In genomic region chr5:124162782-124163532, GRCh38 we compare ENCODE assay signal across 8 cellular contexts.
DNase-seq lines count a peak whose midpoint lies in the region; ATAC-seq and TF ChIP-seq lines count a peak whose summit lies in the region.

No MANE protein-coding gene starts in this region.

- peak overlapping the region; percentile 13 for H3K27ac Mint-ChIP-seq in dendritic cell treated with granulocyte-macrophage colony-stimulating factor and Interleukin-4, amounts not matched to agents 40 ng/mL and 50 ng/mL, for 4 days
- H3K27ac Mint-ChIP-seq in activated CD4-positive, alpha-beta T cell treated with anti-CD3 and anti-CD28 coated beads, Interleukin-2, amount 10 ng/mL, durations not matched to agents 24 days and 14 days: no peak overlapping the region

- TF ChIP-seq CTCF in GM12865 (IDR thresholded peaks at IDR 0.05; ENCODE audit: insufficient read depth, low read depth, low read length, missing control alignments): no peak

- peak overlapping the region; percentile 62 for H3K4me3 Mint-ChIP-seq in dendritic cell treated with granulocyte-macrophage colony-stimulating factor and Interleukin-4, amounts not matched to agents 40 ng/mL and 50 ng/mL, for 4 days
- H3K4me3 Mint-ChIP-seq in activated CD4-positive, alpha-beta T cell treated with anti-CD3 and anti-CD28 coated beads, Interleukin-2, amount 10 ng/mL, durations not matched to agents 24 days and 14 days: no peak overlapping the region

- H3K27me3 Mint-ChIP-seq in dendritic cell treated with granulocyte-macrophage colony-stimulating factor and Interleukin-4, amounts not matched to agents 40 ng/mL and 50 ng/mL, for 4 days: no peaks in the 10 kb centered on the region
- H3K27me3 Mint-ChIP-seq in activated CD4-positive, alpha-beta T cell treated with anti-CD3 and anti-CD28 coated beads, Interleukin-2, amount 10 ng/mL, durations not matched to agents 24 days and 14 days: no peaks in the 10 kb centered on the region

- no peaks in the 10 kb centered on the region for H3K9me3 Mint-ChIP-seq in dendritic cell treated with granulocyte-macrophage colony-stimulating factor and Interleukin-4, amounts not matched to agents 40 ng/mL and 50 ng/mL, for 4 days
- no peaks in the 10 kb centered on the region for H3K9me3 Mint-ChIP-seq in activated CD4-positive, alpha-beta T cell treated with anti-CD3 and anti-CD28 coated beads, Interleukin-2, amount 10 ng/mL, durations not matched to agents 24 days and 14 days

- H3K4me3 ChIP-seq in GM12865 (ENCODE audit: low read depth, low read length): no peak overlapping the region

- ATAC-seq in HG02840 (IDR thresholded peaks at IDR 0.05; ENCODE audit: low FRiP score, unreplicated experiment) (no peak), GM21423 (IDR thresholded peaks at IDR 0.05; ENCODE audit: unreplicated experiment) (no peak)

- peaks cover 8% of the 10 kb centered on the region for H3K4me1 Mint-ChIP-seq in dendritic cell treated with granulocyte-macrophage colony-stimulating factor and Interleukin-4, amounts not matched to agents 40 ng/mL and 50 ng/mL, for 4 days (ENCODE audit: low read depth)
- H3K4me1 Mint-ChIP-seq in activated CD4-positive, alpha-beta T cell treated with anti-CD3 and anti-CD28 coated beads, Interleukin-2, amount 10 ng/mL, durations not matched to agents 24 days and 14 days: no peaks in the 10 kb centered on the region

- intact Hi-C loops in dendritic cell treated with granulocyte-macrophage colony-stimulating factor and Interleukin-4, amounts not matched to agents 40 ng/mL and 50 ng/mL, for 4 days (cut with micrococcal nuclease): no loop called here
- intact Hi-C loops in activated CD4-positive, alpha-beta T cell treated with anti-CD3 and anti-CD28 coated beads, Interleukin-2, amount 10 ng/mL, durations not matched to agents 24 days and 14 days (cut with micrococcal nuclease): no loop called here

- DNase-seq in GM12865 (ENCODE audit: low read depth) (peak; percentile 9), NCI-H2227 treated with DMSO at 0.1 percent for 48 hours (lab: John Stamatoyannopoulos, UW) (peak; percentile 21), occipital lobe (lab: John Stamatoyannopoulos, UW) (peak; percentile 83), SIG-M5 treated with dmso at 0.1 percent for 504 hours (lab: John Stamatoyannopoulos, UW; ENCODE audit: unreplicated experiment) (no peak)
- no peak for DNase-seq in activated CD4-positive, alpha-beta T cell treated with anti-CD3 and anti-CD28 coated beads, Interleukin-2, amount 10 ng/mL, durations not matched to agents 24 days and 14 days

- H3K36me3 Mint-ChIP-seq in dendritic cell treated with granulocyte-macrophage colony-stimulating factor and Interleukin-4, amounts not matched to agents 40 ng/mL and 50 ng/mL, for 4 days (ENCODE audit: low read depth): no peaks in the 10 kb centered on the region
- no peaks in the 10 kb centered on the region for H3K36me3 Mint-ChIP-seq in activated CD4-positive, alpha-beta T cell treated with anti-CD3 and anti-CD28 coated beads, Interleukin-2, amount 10 ng/mL, durations not matched to agents 24 days and 14 days (ENCODE audit: low read depth)

Comparison
In these comparisons a context has a peak if more than half of its experiments do, and no peak if none do; other contexts are left out.
1. DNase-seq: peak in GM12865 (single experiment), NCI-H2227 treated with DMSO at 0.1 percent for 48 hours (single experiment) and occipital lobe (single experiment); none in SIG-M5 treated with dmso at 0.1 percent for 504 hours (single experiment) and activated CD4-positive, alpha-beta T cell treated with anti-CD3 and anti-CD28 coated beads, Interleukin-2, amount 10 ng/mL, durations not matched to agents 24 days and 14 days (single experiment).